ENCODE assay signal across 30 cellular contexts in the genomic region with DNA sequence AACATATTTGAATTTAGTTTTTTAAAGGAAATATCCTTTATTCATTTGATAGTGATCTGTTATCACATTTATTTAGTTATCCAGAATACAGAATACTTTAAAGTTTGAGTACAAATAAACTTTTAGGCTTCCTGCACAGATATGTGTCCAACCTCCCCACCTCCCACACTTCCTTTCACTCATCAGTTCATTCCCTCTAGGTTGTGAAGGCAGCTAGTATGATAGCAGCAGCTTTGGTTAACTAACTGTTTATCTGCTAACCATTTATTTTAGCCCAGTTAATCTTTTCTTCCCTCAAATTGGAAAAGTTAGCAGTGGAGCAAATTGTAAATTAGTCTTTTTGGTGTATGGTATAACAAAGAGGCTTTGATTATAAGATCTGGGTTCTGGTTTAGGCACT.
"Had no signal": no experiment of that assay in that cellular context is flagged by ENCODE, and none has a peak within 500 bp of the region (broad histone marks: within the 10 kb centered on the region; RNA-seq: fewer than 3 reads in every experiment).

No MANE protein-coding gene starts in this region.

- H3K27me3 Mint-ChIP-seq: activated CD4-positive, alpha-beta T cell treated with anti-CD3 and anti-CD28 coated beads, Interleukin-2, amount 10 ng/mL, durations not matched to agents 24 days and 14 days; activated CD8-positive, alpha-beta memory T cell treated with anti-CD3 and anti-CD28 coated beads, Interleukin-2, amount 10 ng/mL, durations not matched to agents 7 days and 5 days; activated naive CD4-positive, alpha-beta T cell treated with anti-CD3 and anti-CD28 coated beads, Interleukin-2, amount 10 ng/mL, durations not matched to agents 7 days and 5 days; activated naive CD8-positive, alpha-beta T cell treated with anti-CD3 and anti-CD28 coated beads, Interleukin-2, amount 10 ng/mL, durations not matched to agents 7 days and 5 days; central memory CD8-positive, alpha-beta T cell had no signal

- H3K27ac ChIP-seq: ascending aorta, cardiac muscle cell, SJCRH30, SK-N-MC, WERI-Rb-1 had no signal

- DNase-seq: activated CD4-positive, alpha-beta T cell treated with anti-CD3 and anti-CD28 coated beads for 1 hour; activated CD4-positive, alpha-beta T cell treated with anti-CD3 and anti-CD28 coated beads, Interleukin-2, amount 10 ng/mL, durations not matched to agents 24 days and 14 days; activated CD4-positive, alpha-beta T cell treated with anti-CD3 and anti-CD28 coated beads, Interleukin-2, amount 50 U/mL, for 48 hours; activated CD4-positive, CD25-positive, alpha-beta regulatory T cell; activated CD8-positive, alpha-beta memory T cell treated with anti-CD3 and anti-CD28 coated beads for 24 hours; activated CD8-positive, alpha-beta memory T cell treated with anti-CD3 and anti-CD28 coated beads, Interleukin-2, amount 10 ng/mL, durations not matched to agents 7 days and 5 days; activated CD8-positive, alpha-beta memory T cell treated with anti-CD3 and anti-CD28 coated beads, Interleukin-2, amount 50 U/mL, for 48 hours; activated effector memory CD4-positive, alpha-beta T cell treated with Interleukin-2 at 50 U/mL for 16 hours; activated naive CD4-positive, alpha-beta T cell treated with anti-CD3 and anti-CD28 coated beads, Interleukin-2, amount 10 ng/mL, durations not matched to agents 7 days and 5 days; activated naive CD8-positive, alpha-beta T cell treated with anti-CD3 and anti-CD28 coated beads, Interleukin-2, amount 10 ng/mL, durations not matched to agents 7 days and 5 days; activated T-cell treated with anti-CD3 and anti-CD28 coated beads, Interleukin-2, amount 50 U/mL, for 1 hour; amygdala; NCI-H1105; NCI-H1436; NCI-H1694; NCI-H2029; NCI-H510A; NCI-H526; NCI-H748 treated with DMSO at 0.1 percent for 48 hours; NK-92 treated with Interleukin-12 subunit alpha and Interleukin-12 subunit beta, amount 100 ng/mL, for 24 hours; OCI-M1; SHP77; SJCRH30; T1000; WERI-Rb-1 had no signal

- H3K9me3 Mint-ChIP-seq: activated CD4-positive, alpha-beta T cell treated with anti-CD3 and anti-CD28 coated beads, Interleukin-2, amount 10 ng/mL, durations not matched to agents 24 days and 14 days; central memory CD8-positive, alpha-beta T cell had no signal

- H3K9me3 ChIP-seq: ascending aorta, SJCRH30 had no signal

- ATAC-seq: activated CD8-positive, alpha-beta memory T cell treated with anti-CD3 and anti-CD28 coated beads, Interleukin-2, amount 10 ng/mL, durations not matched to agents 7 days and 5 days; Panc1 had no signal

- H3K4me3 Mint-ChIP-seq: activated CD4-positive, alpha-beta T cell treated with anti-CD3 and anti-CD28 coated beads, Interleukin-2, amount 10 ng/mL, durations not matched to agents 24 days and 14 days; activated CD8-positive, alpha-beta memory T cell treated with anti-CD3 and anti-CD28 coated beads, Interleukin-2, amount 10 ng/mL, durations not matched to agents 7 days and 5 days; activated naive CD4-positive, alpha-beta T cell treated with anti-CD3 and anti-CD28 coated beads, Interleukin-2, amount 10 ng/mL, durations not matched to agents 7 days and 5 days; activated naive CD8-positive, alpha-beta T cell treated with anti-CD3 and anti-CD28 coated beads, Interleukin-2, amount 10 ng/mL, durations not matched to agents 7 days and 5 days; central memory CD8-positive, alpha-beta T cell had no signal

- H3K36me3 ChIP-seq: cardiac muscle cell had no signal

- H3K27me3 ChIP-seq: ascending aorta, cardiac muscle cell, SJCRH30 had no signal

- H3K4me1 ChIP-seq: ascending aorta, SJCRH30 had no signal

- H3K4me3 ChIP-seq: ascending aorta, cardiac muscle cell, SJCRH30, SK-N-MC had no signal

- H3K27ac Mint-ChIP-seq: activated CD4-positive, alpha-beta T cell treated with anti-CD3 and anti-CD28 coated beads, Interleukin-2, amount 10 ng/mL, durations not matched to agents 24 days and 14 days; activated CD8-positive, alpha-beta memory T cell treated with anti-CD3 and anti-CD28 coated beads, Interleukin-2, amount 10 ng/mL, durations not matched to agents 7 days and 5 days; activated naive CD4-positive, alpha-beta T cell treated with anti-CD3 and anti-CD28 coated beads, Interleukin-2, amount 10 ng/mL, durations not matched to agents 7 days and 5 days; activated naive CD8-positive, alpha-beta T cell treated with anti-CD3 and anti-CD28 coated beads, Interleukin-2, amount 10 ng/mL, durations not matched to agents 7 days and 5 days had no signal
